ENCODE assay signal across 9 cellular contexts in the genomic region with DNA sequence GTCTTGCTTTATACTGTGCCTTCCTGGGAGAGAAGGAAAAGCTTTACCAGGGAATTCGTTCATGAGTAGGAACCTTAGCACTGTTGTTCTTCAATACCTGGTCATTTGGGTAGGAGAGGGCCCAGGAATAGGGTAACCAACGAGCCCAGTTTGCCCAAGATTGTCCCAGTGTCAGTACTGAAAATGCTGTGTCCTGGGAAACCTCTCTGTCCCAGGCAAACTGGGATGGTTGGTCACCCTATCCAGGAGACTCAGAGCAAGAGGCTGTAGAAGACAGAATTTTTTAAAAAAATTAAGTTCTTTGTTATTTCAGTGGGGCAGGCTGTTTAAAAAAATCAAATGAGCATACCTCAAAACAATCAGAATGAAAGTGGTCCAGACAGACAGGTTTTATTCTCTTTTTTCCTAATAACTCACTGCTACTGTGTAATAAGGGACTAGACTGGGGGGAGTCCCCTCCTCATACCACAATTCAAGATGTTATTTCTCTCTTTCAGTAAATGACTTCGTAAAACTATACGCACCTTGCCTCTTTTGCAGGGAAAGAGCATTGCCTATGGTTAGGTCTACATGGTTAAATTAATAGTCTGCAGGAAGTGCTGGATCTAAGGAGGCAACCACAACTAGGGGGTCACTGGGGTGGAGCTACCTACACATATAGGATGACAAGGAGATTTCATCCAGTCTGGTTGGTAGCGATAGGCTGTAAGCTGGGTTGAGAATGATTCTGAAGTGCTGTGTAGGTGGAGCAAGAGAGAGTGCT.
DNase-seq lines count a peak whose midpoint lies in the region; ATAC-seq lines count a peak whose summit lies in the region.
"Had no signal": no experiment of that assay in that cellular context is flagged by ENCODE, and none has a peak within 500 bp of the region (broad histone marks: within the 10 kb centered on the region; RNA-seq: fewer than 3 reads in every experiment).

No MANE protein-coding gene starts in this region.

- no peaks in the 10 kb centered on the region for H3K27me3 Mint-ChIP-seq in activated naive CD4-positive, alpha-beta T cell treated with anti-CD3 and anti-CD28 coated beads, Interleukin-2, amount 50 U/mL, for 24 hours

- H3K4me1 ChIP-seq in BLaER1, result peaks cover 61% of the 10 kb centered on the region

- peaks cover 31% of the 10 kb centered on the region for H3K36me3 ChIP-seq in BLaER1

- ATAC-seq in GM19328 (IDR thresholded peaks at IDR 0.05; ENCODE audit: unreplicated experiment) (peak; percentile 45), HG03135 (IDR thresholded peaks at IDR 0.05; ENCODE audit: unreplicated experiment) (peak; percentile 67)

- peaks cover 10% of the 10 kb centered on the region for H3K9me3 ChIP-seq in BLaER1
- H3K9me3 ChIP-seq: SJSA1 had no signal

- DNase-seq in islet precursor cell (no peak), DMS 273 treated with DMSO at 0.1 percent for 48 hours (lab: John Stamatoyannopoulos, UW) (no peak), DMS153 (lab: John Stamatoyannopoulos, UW) (no peak), C1 segment of cervical spinal cord (lab: John Stamatoyannopoulos, UW) (no peak)

- H3K9me3 Mint-ChIP-seq in activated naive CD4-positive, alpha-beta T cell treated with anti-CD3 and anti-CD28 coated beads, Interleukin-2, amount 50 U/mL, for 24 hours, result peaks cover 21% of the 10 kb centered on the region

- peaks cover 91% of the 10 kb centered on the region for H3K4me1 Mint-ChIP-seq in activated naive CD4-positive, alpha-beta T cell treated with anti-CD3 and anti-CD28 coated beads, Interleukin-2, amount 50 U/mL, for 24 hours

- peak overlapping the region; percentile 77 for H3K4me3 Mint-ChIP-seq in activated naive CD4-positive, alpha-beta T cell treated with anti-CD3 and anti-CD28 coated beads, Interleukin-2, amount 50 U/mL, for 24 hours

- H3K27me3 ChIP-seq in BLaER1, result no peaks in the 10 kb centered on the region
- H3K27me3 ChIP-seq: SJSA1 had no signal

- peak overlapping the region; percentile 99 for H3K27ac Mint-ChIP-seq in activated naive CD4-positive, alpha-beta T cell treated with anti-CD3 and anti-CD28 coated beads, Interleukin-2, amount 50 U/mL, for 24 hours

- H4K20me1 ChIP-seq in BLaER1, result no peaks in the 10 kb centered on the region

- peak overlapping the region; percentile 32 for H3K27ac ChIP-seq in BLaER1

- no peak overlapping the region for H3K4me3 ChIP-seq in BLaER1
- H3K4me3 ChIP-seq: SJSA1 had no signal

- H3K9ac ChIP-seq in BLaER1, result no peak overlapping the region

- H3K36me3 Mint-ChIP-seq in activated naive CD4-positive, alpha-beta T cell treated with anti-CD3 and anti-CD28 coated beads, Interleukin-2, amount 50 U/mL, for 24 hours, result peaks cover 29% of the 10 kb centered on the region

- peak overlapping the region; percentile 35 for H3K4me2 ChIP-seq in BLaER1
